In the genomic region with DNA sequence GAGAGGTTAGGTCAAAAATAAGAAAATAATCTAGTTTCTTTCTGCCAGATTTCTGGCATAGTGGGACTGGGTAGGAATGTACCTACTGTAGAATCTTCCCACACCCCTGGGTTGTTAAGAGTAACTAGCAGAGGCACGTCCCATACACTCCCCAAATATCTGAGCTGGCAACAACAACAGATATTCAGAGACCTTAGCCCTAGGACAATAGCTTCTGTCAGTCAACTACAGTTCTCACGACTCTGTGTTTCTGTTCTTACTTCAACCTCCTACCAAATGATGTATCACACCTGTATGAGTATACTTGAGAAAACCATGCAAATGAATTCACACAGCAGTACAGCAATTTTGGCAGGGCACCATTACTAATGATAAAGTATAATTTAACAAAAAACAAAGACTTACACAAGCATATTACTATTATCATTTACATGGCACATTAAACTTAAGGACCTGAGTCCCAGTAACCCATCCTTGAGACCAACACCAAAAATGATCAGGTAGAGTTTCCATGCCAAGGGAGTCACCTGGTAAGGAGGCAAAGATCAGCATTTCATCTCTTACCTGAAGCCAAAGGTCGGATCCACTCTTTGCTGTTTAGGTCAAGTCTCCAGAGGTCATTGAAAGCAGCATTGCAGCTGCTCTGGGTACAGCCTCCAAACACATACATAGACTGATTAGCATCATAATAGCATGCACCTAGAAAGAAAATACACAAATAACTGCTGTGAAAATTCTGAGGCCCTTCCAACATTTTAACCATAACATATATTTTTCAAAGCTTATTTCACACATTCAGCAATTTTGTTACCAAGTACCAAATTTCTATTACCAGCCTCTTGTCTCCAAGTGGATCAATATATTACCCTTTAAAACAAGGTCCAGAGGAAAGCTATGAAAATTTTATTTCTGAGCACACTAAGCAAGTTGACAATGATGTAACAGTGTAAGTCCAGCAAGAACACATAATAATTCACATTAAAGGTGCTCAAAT, we compare ENCODE assay signal across 20 cellular contexts. TPM values are rescaled to one million over a fixed set of nuclear protein-coding genes. Genes with fewer than 3 reads are reported as not detected.
A peak's percentile ranks its signal among the peaks of the same experiment; 100 is the strongest.
DNase-seq lines count a peak whose midpoint lies in the region; FAIRE-seq and TF ChIP-seq lines count a peak whose summit lies in the region.
"Had no signal": no experiment of that assay in that cellular context is flagged by ENCODE, and none has a peak within 500 bp of the region (broad histone marks: within the 10 kb centered on the region; RNA-seq: fewer than 3 reads in every experiment).

No MANE protein-coding gene starts in this region.

- H3K9ac ChIP-seq in liver (ENCODE audit: low read depth in 1 of 2, low read length in 2 of 2) (no peak overlapping the region), subcutaneous abdominal adipose tissue (ENCODE audit: low read length in 5 of 5) (peak overlapping the region in 2 of 5 donors; percentile 13 to 28)

- TF ChIP-seq RAD21 in liver (IDR thresholded peaks at IDR 0.05): no peak

- peaks cover 4% of the 10 kb centered on the region for H3K36me3 ChIP-seq in bronchial epithelial cell (ENCODE audit: control insufficient read depth, insufficient read depth, low read length)
- H3K36me3 ChIP-seq in liver (ENCODE audit: control insufficient read depth in 4 of 4, insufficient read depth in 3 of 4, low read depth in 1 of 4, low read length in 3 of 4): peaks cover 2 to 5% (median 3%) of the 10 kb centered on the region in 4 donors
- H3K36me3 ChIP-seq in subcutaneous abdominal adipose tissue (ENCODE audit: control insufficient read depth in 5 of 5, insufficient read depth in 5 of 5, low read length in 5 of 5): peaks cover 0 to 18% (median 11%) of the 10 kb centered on the region in 5 donors
- H3K36me3 ChIP-seq: ovary had no signal

- no peaks in the 10 kb centered on the region for H3K27me3 Mint-ChIP-seq in osteocyte (ENCODE audit: unreplicated experiment)
- H3K27me3 Mint-ChIP-seq: activated T-cell treated with anti-CD3 and anti-CD28 coated beads, Interleukin-2, amount 50 U/mL, for 24 hours; stimulated activated naive CD8-positive, alpha-beta T cell treated with anti-CD3 and anti-CD28 coated beads, Interleukin-15, amount 100 ng/mL, for 72 hours had no signal

- H3K9me3 Mint-ChIP-seq in osteocyte (ENCODE audit: unreplicated experiment): no peaks in the 10 kb centered on the region
- H3K9me3 Mint-ChIP-seq: activated naive CD4-positive, alpha-beta T cell treated with anti-CD3 and anti-CD28 coated beads for 36 hours; activated T-cell treated with anti-CD3 and anti-CD28 coated beads, Interleukin-2, amount 50 U/mL, for 24 hours; stimulated activated naive CD8-positive, alpha-beta T cell treated with anti-CD3 and anti-CD28 coated beads, Interleukin-15, amount 100 ng/mL, for 72 hours had no signal

- peaks cover 29% of the 10 kb centered on the region for H3K36me3 Mint-ChIP-seq in osteocyte (ENCODE audit: unreplicated experiment)

- peaks cover 2% of the 10 kb centered on the region for H3K4me1 Mint-ChIP-seq in osteocyte (ENCODE audit: unreplicated experiment)
- H3K4me1 Mint-ChIP-seq: stimulated activated naive CD8-positive, alpha-beta T cell treated with anti-CD3 and anti-CD28 coated beads, Interleukin-15, amount 100 ng/mL, for 72 hours had no signal

- TF ChIP-seq CTCF in HL-60 (IDR thresholded peaks at IDR 0.05; ENCODE audit: insufficient read depth, low read length): no peak
- TF ChIP-seq CTCF in bronchial epithelial cell (IDR thresholded peaks at IDR 0.05; ENCODE audit: insufficient read depth, low read length, severe bottlenecking): no peak
- no peak for TF ChIP-seq CTCF in liver (IDR thresholded peaks at IDR 0.05; ENCODE audit: low read depth, low read length, missing input control)
- no peak for TF ChIP-seq CTCF in osteocyte (IDR thresholded peaks at IDR 0.05)

- no peak overlapping the region for H3K4me3 Mint-ChIP-seq in osteocyte (ENCODE audit: unreplicated experiment)
- H3K4me3 Mint-ChIP-seq: activated CD8-positive, alpha-beta T cell treated with anti-CD3 and anti-CD28 coated beads, Interleukin-2, amount 10 ng/mL, durations not matched to agents 7 days and 5 days; activated naive CD4-positive, alpha-beta T cell treated with anti-CD3 and anti-CD28 coated beads for 36 hours; activated T-cell treated with anti-CD3 and anti-CD28 coated beads, Interleukin-2, amount 50 U/mL, for 24 hours; stimulated activated naive CD8-positive, alpha-beta T cell treated with anti-CD3 and anti-CD28 coated beads, Interleukin-15, amount 100 ng/mL, for 72 hours had no signal

- H3K4me3 ChIP-seq in HL-60 (replicated peaks; ENCODE audit: insufficient read depth, low read length) (no peak overlapping the region), bronchial epithelial cell (ENCODE audit: low read depth, low read length) (no peak overlapping the region), liver (ENCODE audit: low read depth in 1 of 3, low read length in 3 of 3) (no peak overlapping the region), subcutaneous abdominal adipose tissue (ENCODE audit: low read depth in 1 of 5, low read length in 5 of 5) (no peak overlapping the region)
- H3K4me3 ChIP-seq: ovary had no signal

- 74% methylated on average over 3 of the region's 3 CpGs for WGBS in liver

- H3K27ac Mint-ChIP-seq in osteocyte (ENCODE audit: unreplicated experiment): no peak overlapping the region
- H3K27ac Mint-ChIP-seq: activated CD8-positive, alpha-beta T cell treated with anti-CD3 and anti-CD28 coated beads, Interleukin-2, amount 10 ng/mL, durations not matched to agents 7 days and 5 days; activated naive CD4-positive, alpha-beta T cell treated with anti-CD3 and anti-CD28 coated beads for 36 hours; activated T-cell treated with anti-CD3 and anti-CD28 coated beads, Interleukin-2, amount 50 U/mL, for 24 hours had no signal

- H3K27me3 ChIP-seq in HL-60 (ENCODE audit: insufficient read depth, poor library complexity, severe bottlenecking): no peaks in the 10 kb centered on the region
- H3K27me3 ChIP-seq in bronchial epithelial cell (ENCODE audit: control insufficient read depth, insufficient read depth, low read length): no peaks in the 10 kb centered on the region
- H3K27me3 ChIP-seq in liver (ENCODE audit: control insufficient read depth in 4 of 4, insufficient read depth in 4 of 4, low read length in 3 of 4): no peaks in the 10 kb centered on the region
- H3K27me3 ChIP-seq in subcutaneous abdominal adipose tissue (ENCODE audit: control insufficient read depth in 5 of 5, insufficient read depth in 4 of 5, low read length in 5 of 5): no peaks in the 10 kb centered on the region
- H3K27me3 ChIP-seq: ovary had no signal

- H3K9me3 ChIP-seq in liver (ENCODE audit: control insufficient read depth in 4 of 4, low read length in 3 of 4): no peaks in the 10 kb centered on the region
- no peaks in the 10 kb centered on the region for H3K9me3 ChIP-seq in subcutaneous abdominal adipose tissue (ENCODE audit: control insufficient read depth in 5 of 5, low read length in 5 of 5)
- H3K9me3 ChIP-seq: ovary had no signal

- H3K27ac ChIP-seq in HL-60 (replicated peaks) (peak overlapping the region; percentile 39; the same call in 1 of the 2 replicates), liver (ENCODE audit: low read depth in 1 of 2, low read length in 2 of 2) (no peak overlapping the region), subcutaneous abdominal adipose tissue (ENCODE audit: low read depth, low read length) (peak overlapping the region; percentile 32)
- H3K27ac ChIP-seq: ovary had no signal

- H3K4me1 ChIP-seq in liver (ENCODE audit: control insufficient read depth in 4 of 4, insufficient read depth in 4 of 4, low read length in 3 of 4): peaks cover 1 to 9% (median 7%) of the 10 kb centered on the region in 4 donors
- peaks cover 0 to 28% (median 9%) of the 10 kb centered on the region in 5 donors for H3K4me1 ChIP-seq in subcutaneous abdominal adipose tissue (ENCODE audit: control insufficient read depth in 5 of 5, insufficient read depth in 5 of 5, low read length in 5 of 5)

- DNase-seq in HL-60 (ENCODE audit: low read depth in 1 of 2, low spot score in 1 of 2) (no peak), bronchial epithelial cell (ENCODE audit: low read depth) (peak; percentile 64), osteocyte (ENCODE audit: extremely low spot score, unreplicated experiment) (no peak), DMS79 (lab: John Stamatoyannopoulos, UW) (no peak)
- no peak for DNase-seq in stimulated activated CD4-positive, alpha-beta T cell treated with anti-CD3 and anti-CD28 coated beads, Interleukin-1b, Interleukin-23, amount 100 ng/mL, for 48 hours
- no peak for DNase-seq in stimulated activated CD4-positive, alpha-beta T cell treated with anti-CD3 and anti-CD28 coated beads, Interleukin-2, amount 100 ng/mL, for 48 hours
- DNase-seq: activated CD4-positive, CD25-positive, alpha-beta regulatory T cell; activated CD8-positive, alpha-beta T cell treated with anti-CD3 and anti-CD28 coated beads, Interleukin-2, amount 10 ng/mL, durations not matched to agents 7 days and 5 days; activated naive CD4-positive, alpha-beta T cell treated with anti-CD3 and anti-CD28 coated beads for 36 hours; activated T-cell treated with anti-CD3 and anti-CD28 coated beads, Interleukin-2, amount 50 U/mL, for 24 hours; COR-L47; effector memory CD4-positive, alpha-beta T cell; head of caudate nucleus; NCI-H1105; NK-92 treated with Interleukin-12 subunit alpha and Interleukin-12 subunit beta, amount 100 ng/mL, for 24 hours; ovary; stimulated activated naive CD8-positive, alpha-beta T cell treated with anti-CD3 and anti-CD28 coated beads, Interleukin-15, amount 100 ng/mL, for 72 hours had no signal

- FAIRE-seq in bronchial epithelial cell (lab: Jason Lieb, UNC): no peak
- FAIRE-seq: astrocyte had no signal

TF ChIP-seq in liver, 16 proteins besides CTCF, POLR2A, EP300 and RAD21:
- peak; percentile 53 for TF ChIP-seq HNF4G (IDR thresholded peaks at IDR 0.05)
- peak; percentile 70 to 83 for TF ChIP-seq HNF4A (conservative IDR thresholded peaks at IDR 0.05)
- TF ChIP-seq JUND (IDR thresholded peaks at IDR 0.05): no peak
- TF ChIP-seq RXRA (IDR thresholded peaks at IDR 0.05): peak; percentile 22 to 62

RNA-seq across cellular contexts. Expression of a gene that starts 57.5 kb away (rescaled TPM):
- total RNA-seq in bronchial epithelial cell (5.8 and 14.5 TPM in 2 replicates), liver (1 to 10 TPM; 2.5 to 2.7 TPM), osteocyte (10.3 and 11.8 TPM in 2 replicates)
- 1 to 10 TPM in 1 of 2 donors, under 1 TPM in 1; 0.96 to 2.4 TPM for polyA plus RNA-seq in liver

RNA-seq across cellular contexts. Expression of a gene that starts 57.8 kb away (rescaled TPM):
- total RNA-seq in bronchial epithelial cell: 10.8 and 18.1 TPM in 2 replicates
- total RNA-seq in liver: 1 to 10 TPM; 6.3 to 9.4 TPM
- polyA plus RNA-seq in liver: 1 to 10 TPM; 5.9 to 6.7 TPM
- total RNA-seq in osteocyte: 22.2 and 22.8 TPM in 2 replicates

Comparison
In these comparisons a context has a peak if more than half of its experiments do, and no peak if none do; other contexts are left out.
1. H3K27ac ChIP-seq: peak in HL-60 (single experiment) and subcutaneous abdominal adipose tissue (single experiment); none in liver (0 of 2).